ENCODE assay signal across 10 cellular contexts in the genomic region with DNA sequence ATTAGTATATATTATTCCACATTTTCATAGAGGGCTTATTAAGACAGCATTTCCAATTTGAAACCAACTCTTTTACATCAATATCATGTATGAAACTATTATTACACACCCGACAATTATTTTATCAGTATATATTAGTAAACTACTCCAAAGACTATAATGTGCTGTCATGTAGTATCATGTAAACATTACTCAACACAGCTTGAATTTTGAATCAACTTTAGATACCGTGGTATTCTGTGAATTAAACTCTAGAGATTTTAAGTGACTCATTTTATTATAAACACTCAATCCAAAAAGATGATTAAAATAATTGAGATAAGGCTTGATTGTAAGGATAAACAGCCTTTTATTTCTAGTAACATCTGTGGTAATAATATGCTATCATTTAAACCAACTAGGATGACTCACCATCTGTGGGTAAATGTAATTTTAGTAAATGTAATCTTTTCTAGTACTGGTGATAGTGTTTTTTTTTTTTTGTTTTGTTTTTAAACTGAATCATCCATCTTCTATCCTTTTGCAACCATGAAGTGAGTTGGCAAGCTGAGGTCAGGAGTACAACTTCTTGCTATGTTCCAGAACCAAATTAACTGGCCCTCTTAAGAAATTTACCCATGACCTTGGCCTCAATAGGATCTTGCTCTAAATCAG.
A peak's percentile ranks its signal among the peaks of the same experiment; 100 is the strongest.
DNase-seq lines count a peak whose midpoint lies in the region; ATAC-seq and TF ChIP-seq lines count a peak whose summit lies in the region.
"Had no signal": no experiment of that assay in that cellular context is flagged by ENCODE, and none has a peak within 500 bp of the region (broad histone marks: within the 10 kb centered on the region; RNA-seq: fewer than 3 reads in every experiment).

No MANE protein-coding gene starts in this region.

- peaks cover 10% of the 10 kb centered on the region for H3K36me3 Mint-ChIP-seq in natural killer cell treated with Interleukin-12 subunit alpha and Interleukin-12 subunit beta and Interleukin-15 and Interleukin-18, amount 100 ng/mL, for 72 hours
- H3K36me3 Mint-ChIP-seq in natural killer cell = peaks cover 15% of the 10 kb centered on the region

- H3K4me1 Mint-ChIP-seq in natural killer cell treated with Interleukin-12 subunit alpha and Interleukin-12 subunit beta and Interleukin-15 and Interleukin-18, amount 100 ng/mL, for 72 hours (ENCODE audit: low read depth in 2 of 2) = peaks cover 22 to 29% of the 10 kb centered on the region in 2 donors
- H3K4me1 Mint-ChIP-seq in natural killer cell = peaks cover 28 to 47% of the 10 kb centered on the region in 2 donors

- ATAC-seq in natural killer cell treated with Interleukin-12 subunit alpha and Interleukin-12 subunit beta and Interleukin-15 and Interleukin-18, amount 100 ng/mL, for 72 hours = peak; percentile 60 to 66
- ATAC-seq in natural killer cell (no peak), SK-N-SH treated with all-trans-retinoic acid at 6 μM for 48 hours (peak; percentile 74)
- ATAC-seq: HCT116 had no signal

- TF ChIP-seq CTCF in natural killer cell (IDR thresholded peaks at IDR 0.05) = no peak
- TF ChIP-seq CTCF in foreskin fibroblast (IDR thresholded peaks at IDR 0.05; ENCODE audit: low read depth, low read length) = no peak

- no peaks in the 10 kb centered on the region for H3K9me3 Mint-ChIP-seq in natural killer cell treated with Interleukin-12 subunit alpha and Interleukin-12 subunit beta and Interleukin-15 and Interleukin-18, amount 100 ng/mL, for 72 hours
- no peaks in the 10 kb centered on the region for H3K9me3 Mint-ChIP-seq in natural killer cell

- no peak overlapping the region for H3K4me3 ChIP-seq in foreskin fibroblast (ENCODE audit: low read depth in 1 of 2, low read length in 2 of 2)

- DNase-seq in natural killer cell treated with Interleukin-12 subunit alpha and Interleukin-12 subunit beta and Interleukin-15 and Interleukin-18, amount 100 ng/mL, for 72 hours (ENCODE audit: low spot score) = no peak
- DNase-seq in natural killer cell (no peak), foreskin fibroblast (peak; percentile 82 to 91), NCI-H187 (lab: John Stamatoyannopoulos, UW) (no peak), ecto neural progenitor cell (ENCODE audit: low spot score) (no peak), posterior cingulate gyrus (no peak), GOT3 (lab: John Stamatoyannopoulos, UW) (no peak)
- DNase-seq: NCI-H2107 had no signal

- no peaks in the 10 kb centered on the region for H3K27me3 Mint-ChIP-seq in natural killer cell treated with Interleukin-12 subunit alpha and Interleukin-12 subunit beta and Interleukin-15 and Interleukin-18, amount 100 ng/mL, for 72 hours
- H3K27me3 Mint-ChIP-seq in natural killer cell (ENCODE audit: low read depth in 2 of 2) = no peaks in the 10 kb centered on the region

- H3K27ac Mint-ChIP-seq in natural killer cell treated with Interleukin-12 subunit alpha and Interleukin-12 subunit beta and Interleukin-15 and Interleukin-18, amount 100 ng/mL, for 72 hours = peak overlapping the region in 1 of 2 donors; percentile 72
- H3K27ac Mint-ChIP-seq in natural killer cell = no peak overlapping the region

- intact Hi-C loops in natural killer cell (cut with micrococcal nuclease) (no loop called here), posterior cingulate gyrus (cut with DNase I) (loop anchor here (5.0 kb wide), 1 partner anchor 82 kb away; no protein-coding TSS in a partner anchor)

- no peak overlapping the region for H3K4me3 Mint-ChIP-seq in natural killer cell treated with Interleukin-12 subunit alpha and Interleukin-12 subunit beta and Interleukin-15 and Interleukin-18, amount 100 ng/mL, for 72 hours
- H3K4me3 Mint-ChIP-seq in natural killer cell = no peak overlapping the region

TF ChIP-seq in SK-N-SH treated with all-trans-retinoic acid at 6 μM for 48 hours, 23 proteins besides CTCF, POLR2A, EP300 and RAD21:
- TF ChIP-seq TOX (CRISPR knock-in tag; IDR thresholded peaks at IDR 0.05; ENCODE audit: borderline replicate concordance) (no peak), ISL1 (CRISPR knock-in tag; IDR thresholded peaks at IDR 0.05) (peak; percentile 83)

Comparison
In these comparisons a context has a peak if more than half of its experiments do, and no peak if none do; other contexts are left out.
1. ATAC-seq: peak in natural killer cell treated with Interleukin-12 subunit alpha and Interleukin-12 subunit beta and Interleukin-15 and Interleukin-18, amount 100 ng/mL, for 72 hours (2 of 2) and SK-N-SH treated with all-trans-retinoic acid at 6 μM for 48 hours (single experiment); none in natural killer cell (0 of 3).
2. DNase-seq: peak in foreskin fibroblast (2 of 2); none in natural killer cell treated with Interleukin-12 subunit alpha and Interleukin-12 subunit beta and Interleukin-15 and Interleukin-18, amount 100 ng/mL, for 72 hours (single experiment), natural killer cell (single experiment), NCI-H187 (0 of 2), ecto neural progenitor cell (single experiment), posterior cingulate gyrus (0 of 10) and GOT3 (single experiment).